ENCODE assay signal across 22 cellular contexts in the genomic region with DNA sequence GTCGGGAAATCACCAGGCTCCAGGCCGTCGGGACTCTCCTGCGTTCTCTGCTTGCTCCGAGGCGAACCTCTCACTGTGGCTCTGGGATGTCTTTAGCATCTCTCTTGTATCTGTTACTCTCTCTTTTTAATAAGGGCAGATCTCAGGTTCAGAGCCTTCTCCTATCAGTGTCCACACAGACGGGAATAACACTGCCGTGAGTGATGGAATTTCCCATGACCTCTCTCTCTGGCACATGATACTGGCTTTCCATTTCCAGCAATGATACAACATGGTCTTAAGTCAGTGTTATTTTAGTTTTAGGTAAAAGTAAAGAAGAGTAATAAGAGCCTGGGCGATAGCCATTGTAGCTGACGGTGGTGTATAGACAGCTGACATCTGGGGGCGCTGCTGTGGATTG. TPM values are rescaled to one million over a fixed set of nuclear protein-coding genes. Genes with fewer than 3 reads are reported as not detected.
DNase-seq lines count a peak whose midpoint lies in the region; ATAC-seq and TF ChIP-seq lines count a peak whose summit lies in the region.
"Had no signal": no experiment of that assay in that cellular context is flagged by ENCODE, and none has a peak within 500 bp of the region (broad histone marks: within the 10 kb centered on the region; RNA-seq: fewer than 3 reads in every experiment).

No MANE protein-coding gene starts in this region.

- H3K4me1 ChIP-seq in neural progenitor cell: peaks cover 20% of the 10 kb centered on the region

- H3K36me3 ChIP-seq in neural progenitor cell: no peaks in the 10 kb centered on the region

- no peak overlapping the region for H2AFZ ChIP-seq in neural progenitor cell (replicated peaks)
- H2AFZ ChIP-seq: GM23248 had no signal

- H3K27me3 ChIP-seq in neural progenitor cell: no peaks in the 10 kb centered on the region
- H3K27me3 ChIP-seq: BLaER1 treated with 17β-estradiol and CSF1 and Interleukin-3, amounts not matched to agents 10 nM and 100 nM had no signal

- H3K4me1 Mint-ChIP-seq in neural progenitor cell: peaks cover 25% of the 10 kb centered on the region

- no peak for TF ChIP-seq CTCF in neural progenitor cell (IDR thresholded peaks at IDR 0.05)

- H3K4me3 ChIP-seq in neural progenitor cell: no peak overlapping the region
- H3K4me3 ChIP-seq: BLaER1 treated with 17β-estradiol and CSF1 and Interleukin-3, amounts not matched to agents 10 nM and 100 nM; GM23248 had no signal

- H3K27ac Mint-ChIP-seq in neural progenitor cell: peak overlapping the region; percentile 65
- H3K27ac Mint-ChIP-seq: CD4-positive, alpha-beta memory T cell; H9 had no signal

- H3K4me2 ChIP-seq in neural progenitor cell: no peak overlapping the region
- H3K4me2 ChIP-seq: BLaER1 treated with 17β-estradiol and CSF1 and Interleukin-3, amounts not matched to agents 10 nM and 100 nM had no signal

- H3K9me3 ChIP-seq in neural progenitor cell (ENCODE audit: low read depth): no peaks in the 10 kb centered on the region
- H3K9me3 ChIP-seq: BLaER1 treated with 17β-estradiol and CSF1 and Interleukin-3, amounts not matched to agents 10 nM and 100 nM had no signal

- intact Hi-C loops in Right ventricle myocardium inferior (cut with DNase I): no loop called here
- intact Hi-C loops in cardiac septum (cut with DNase I): no loop called here
- intact Hi-C loops in left cardiac atrium (cut with DNase I): no loop called here

- ATAC-seq in Right ventricle myocardium inferior (peak; percentile 38), left cardiac atrium (peak; percentile 32 to 61)

- H3K27me3 Mint-ChIP-seq in neural progenitor cell (ENCODE audit: insufficient read depth, low read depth): peaks cover 12% of the 10 kb centered on the region
- H3K27me3 Mint-ChIP-seq: CD4-positive, alpha-beta memory T cell had no signal

- H3F3A ChIP-seq in neural progenitor cell (ENCODE audit: low read depth): peaks cover 28% of the 10 kb centered on the region

- peak overlapping the region; percentile 57 for H3K4me3 Mint-ChIP-seq in neural progenitor cell
- H3K4me3 Mint-ChIP-seq: CD4-positive, alpha-beta memory T cell; H9 had no signal

- H3K79me2 ChIP-seq in neural progenitor cell (ENCODE audit: low read depth): peaks cover 34% of the 10 kb centered on the region

- H3K36me3 Mint-ChIP-seq in neural progenitor cell: peaks cover 26% of the 10 kb centered on the region

- DNase-seq in Right ventricle myocardium inferior (ENCODE audit: missing footprints) (no peak), cardiac septum (ENCODE audit: low spot score) (no peak), left cardiac atrium (no peak), neural progenitor cell (ENCODE audit: low spot score) (no peak), GDM1 (lab: John Stamatoyannopoulos, UW) (no peak), activated gamma-delta T cell (lab: John Stamatoyannopoulos, UW) (no peak), ureter (ENCODE audit: low spot score) (no peak)
- DNase-seq: 8988T; CD4-positive, alpha-beta memory T cell; DMS153; GM23248; H9; KBM-7; MM.1S; NCI-H1048; NCI-H1417 treated with DMSO at 0.1 percent for 48 hours; NCI-H187; NCI-H446; NCI-H526; OCI-M1 had no signal

- H3K9me3 Mint-ChIP-seq in neural progenitor cell: peaks cover 6% of the 10 kb centered on the region
- H3K9me3 Mint-ChIP-seq: H9 had no signal

- H4K20me1 ChIP-seq in neural progenitor cell (ENCODE audit: low read depth): peaks cover 43% of the 10 kb centered on the region

- no peak overlapping the region for H3K9ac ChIP-seq in neural progenitor cell
- H3K9ac ChIP-seq: BLaER1 treated with 17β-estradiol and CSF1 and Interleukin-3, amounts not matched to agents 10 nM and 100 nM; GM23248 had no signal

- no peak overlapping the region for H3K27ac ChIP-seq in neural progenitor cell
- H3K27ac ChIP-seq: BLaER1 treated with 17β-estradiol and CSF1 and Interleukin-3, amounts not matched to agents 10 nM and 100 nM; GM23248 had no signal

RNA-seq across cellular contexts. Expression of a gene that starts 9.3 kb away (rescaled TPM):
- 29.1 TPM for total RNA-seq in Right ventricle myocardium inferior
- total RNA-seq in cardiac septum: 22.9 TPM
- total RNA-seq in left cardiac atrium: 10 to 100 TPM; 18.3 to 20.8 TPM
- 7.0 and 51.8 TPM in 2 replicates for total RNA-seq in neural progenitor cell (ENCODE audit: low replicate concordance)
- 25.8 TPM for total RNA-seq in ureter

RNA-seq across cellular contexts. Expression of a gene that starts 25.4 kb away (rescaled TPM):
- total RNA-seq in Right ventricle myocardium inferior (not detected), cardiac septum (not detected), left cardiac atrium (not detected), neural progenitor cell (ENCODE audit: low replicate concordance) (0.71 and 1.8 TPM in 2 replicates), ureter (not detected)
- total RNA-seq: CD4-positive, alpha-beta memory T cell; G401; GM23248; H9 had no signal

RNA-seq across cellular contexts. Expression of a gene that starts 29.3 kb away (rescaled TPM):
- total RNA-seq in Right ventricle myocardium inferior (35.3 TPM), cardiac septum (29.5 TPM), left cardiac atrium (10 to 100 TPM; 27.5 to 37.9 TPM), neural progenitor cell (ENCODE audit: low replicate concordance) (2.2 and 30.0 TPM in 2 replicates), ureter (32.4 TPM)

RNA-seq across cellular contexts. Expression of a gene that starts 47.2 kb away (rescaled TPM):
- total RNA-seq in Right ventricle myocardium inferior (not detected), cardiac septum (not detected), left cardiac atrium (not detected), neural progenitor cell (ENCODE audit: low replicate concordance) (not detected in 2 replicates), ureter (not detected)
- total RNA-seq: CD4-positive, alpha-beta memory T cell; G401; GM23248; H9 had no signal

RNA-seq across cellular contexts. Expression of a gene that starts 51.7 kb away (rescaled TPM):
- total RNA-seq in Right ventricle myocardium inferior: not detected
- not detected for total RNA-seq in cardiac septum
- total RNA-seq in left cardiac atrium: not detected
- total RNA-seq in neural progenitor cell (ENCODE audit: low replicate concordance): not detected in 2 replicates
- not detected for total RNA-seq in ureter
- total RNA-seq: CD4-positive, alpha-beta memory T cell; G401; GM23248; H9 had no signal
